8 cellular contexts compared by ENCODE assay signal in genomic region chr22:37802310-37803194, GRCh38. TPM values are rescaled to one million over a fixed set of nuclear protein-coding genes. Genes with fewer than 3 reads are reported as not detected.
DNase-seq lines count a peak whose midpoint lies in the region; ATAC-seq and TF ChIP-seq lines count a peak whose summit lies in the region.

No MANE protein-coding gene starts in this region.

- peaks cover 31% of the 10 kb centered on the region for H3K4me1 Mint-ChIP-seq in stimulated activated effector memory CD8-positive, alpha-beta T cell treated with anti-CD3 and anti-CD28 coated beads, Interleukin-12 subunit alpha, Interleukin-12 subunit beta, amount 100 ng/mL, for 72 hours

- DNase-seq in AG20443 (ENCODE audit: low spot score) (peak; percentile 71), GM12864 (ENCODE audit: low read depth) (no peak), OCI-M1 (lab: John Stamatoyannopoulos, UW) (peak; percentile 85), cerebellar cortex (ENCODE audit: low spot score) (peak; percentile 76), kidney epithelial cell (ENCODE audit: low read depth) (no peak), cortex of kidney (lab: John Stamatoyannopoulos, UW) (no peak)
- no peak for DNase-seq in stimulated activated effector memory CD8-positive, alpha-beta T cell treated with anti-CD3 and anti-CD28 coated beads, Interleukin-12 subunit alpha, Interleukin-12 subunit beta, amount 100 ng/mL, for 72 hours (ENCODE audit: low spot score in 2 of 2)

- peak overlapping the region; percentile 49 for H3K4me3 ChIP-seq in GM12864 (ENCODE audit: low read depth, low read length)
- H3K4me3 ChIP-seq in kidney epithelial cell (ENCODE audit: low read depth, low read length) = peak overlapping the region; percentile 52

- TF ChIP-seq CTCF in GM12864 (IDR thresholded peaks at IDR 0.05; ENCODE audit: low read depth, low read length, missing control alignments) (no peak), kidney epithelial cell (IDR thresholded peaks at IDR 0.05; ENCODE audit: insufficient read depth, low read length, poor library complexity, severe bottlenecking) (no peak)

- H3K9me3 Mint-ChIP-seq in stimulated activated effector memory CD8-positive, alpha-beta T cell treated with anti-CD3 and anti-CD28 coated beads, Interleukin-12 subunit alpha, Interleukin-12 subunit beta, amount 100 ng/mL, for 72 hours = no peaks in the 10 kb centered on the region

- peak overlapping the region; percentile 64 for H3K4me3 Mint-ChIP-seq in stimulated activated effector memory CD8-positive, alpha-beta T cell treated with anti-CD3 and anti-CD28 coated beads, Interleukin-12 subunit alpha, Interleukin-12 subunit beta, amount 100 ng/mL, for 72 hours

- no peaks in the 10 kb centered on the region for H3K36me3 ChIP-seq in kidney epithelial cell (ENCODE audit: control insufficient read depth, insufficient read depth, low read length)

- H3K27me3 ChIP-seq in kidney epithelial cell (ENCODE audit: control insufficient read depth, insufficient read depth, low read length) = peaks cover 5% of the 10 kb centered on the region

- no peak overlapping the region for H3K27ac Mint-ChIP-seq in stimulated activated effector memory CD8-positive, alpha-beta T cell treated with anti-CD3 and anti-CD28 coated beads, Interleukin-12 subunit alpha, Interleukin-12 subunit beta, amount 100 ng/mL, for 72 hours

- H3K36me3 Mint-ChIP-seq in stimulated activated effector memory CD8-positive, alpha-beta T cell treated with anti-CD3 and anti-CD28 coated beads, Interleukin-12 subunit alpha, Interleukin-12 subunit beta, amount 100 ng/mL, for 72 hours = no peaks in the 10 kb centered on the region

- peak; percentile 20 for ATAC-seq in stimulated activated effector memory CD8-positive, alpha-beta T cell treated with anti-CD3 and anti-CD28 coated beads, Interleukin-12 subunit alpha, Interleukin-12 subunit beta, amount 100 ng/mL, for 72 hours
- no peak for ATAC-seq in GM21423 (IDR thresholded peaks at IDR 0.05; ENCODE audit: unreplicated experiment)

RNA-seq across cellular contexts. Expression of gene GCAT, which starts 5.2 kb away (rescaled TPM):
- 35.7 and 37.4 TPM in 2 replicates for total RNA-seq in kidney epithelial cell

RNA-seq across cellular contexts. Expression of gene GALR3, which starts 20.6 kb away (rescaled TPM):
- total RNA-seq in kidney epithelial cell = not detected in 2 replicates

RNA-seq across cellular contexts. Expression of gene ANKRD54, which starts 41.6 kb away (rescaled TPM):
- total RNA-seq in kidney epithelial cell = 28.6 and 45.0 TPM in 2 replicates

RNA-seq across cellular contexts. Expression of gene EIF3L, which starts 46.7 kb away (rescaled TPM):
- 439 and 469 TPM in 2 replicates for total RNA-seq in kidney epithelial cell

Comparison
In these comparisons a context has a peak if more than half of its experiments do, and no peak if none do; other contexts are left out.
1. DNase-seq: peak in AG20443 (single experiment), OCI-M1 (single experiment) and cerebellar cortex (single experiment); none in GM12864 (single experiment), kidney epithelial cell (single experiment), stimulated activated effector memory CD8-positive, alpha-beta T cell treated with anti-CD3 and anti-CD28 coated beads, Interleukin-12 subunit alpha, Interleukin-12 subunit beta, amount 100 ng/mL, for 72 hours (0 of 2) and cortex of kidney (single experiment).